ENCODE assay signal across 29 cellular contexts in the genomic region with DNA sequence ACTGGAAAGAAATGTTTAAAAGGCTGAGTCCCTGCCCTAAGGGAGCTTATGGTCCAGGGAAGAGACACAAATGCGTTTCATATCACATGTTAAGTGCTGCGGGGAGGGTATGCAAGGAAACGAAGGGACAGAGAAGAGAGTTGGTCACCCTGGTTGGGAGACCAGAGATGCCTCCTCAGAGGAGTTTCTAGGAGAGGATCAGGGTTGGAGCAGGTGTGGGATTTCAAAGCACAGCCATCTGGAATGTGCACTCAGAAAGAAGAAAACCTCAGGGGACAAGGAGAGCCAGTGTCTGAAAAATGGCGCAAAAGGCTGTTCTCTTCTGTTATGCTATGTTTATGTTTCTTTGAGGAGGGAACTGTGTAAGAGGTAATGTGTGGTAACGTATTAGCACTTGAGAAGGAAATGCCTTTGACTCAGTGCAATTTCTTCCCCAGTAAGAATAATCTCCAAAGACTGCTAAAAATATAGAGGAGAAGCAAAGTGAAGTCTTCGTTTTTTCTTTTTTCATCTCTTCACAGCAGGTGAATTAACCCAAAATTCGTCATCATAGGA. TPM values are rescaled to one million over a fixed set of nuclear protein-coding genes. Genes with fewer than 3 reads are reported as not detected.
DNase-seq lines count a peak whose midpoint lies in the region; ATAC-seq and TF ChIP-seq lines count a peak whose summit lies in the region.
"Had no signal": no experiment of that assay in that cellular context is flagged by ENCODE, and none has a peak within 500 bp of the region (broad histone marks: within the 10 kb centered on the region; RNA-seq: fewer than 3 reads in every experiment).

No MANE protein-coding gene starts in this region.

- H2AFZ ChIP-seq in SK-N-SH (ENCODE audit: low read depth) = no peak overlapping the region

- DNase-seq in SK-N-SH = no peak
- peak; percentile 66 for DNase-seq in NCI-H82 (lab: John Stamatoyannopoulos, UW)
- peak; percentile 48 for DNase-seq in fibroblast of mammary gland (ENCODE audit: low read depth)
- DNase-seq in ureter (ENCODE audit: low spot score) = no peak
- DNase-seq in AML-193 (lab: John Stamatoyannopoulos, UW) = no peak
- no peak for DNase-seq in NCI-H187 treated with DMSO at 0.1 percent for 48 hours (lab: John Stamatoyannopoulos, UW)
- DNase-seq in dorsolateral prefrontal cortex = no peak
- DNase-seq: activated CD4-positive, alpha-beta T cell treated with anti-CD3 and anti-CD28 coated beads, Interleukin-2, amount 50 U/mL, for 48 hours; activated naive CD4-positive, alpha-beta T cell; activated naive CD8-positive, alpha-beta T cell treated with anti-CD3 and anti-CD28 coated beads, Interleukin-2, amount 50 U/mL, for 24 hours; body of pancreas; CD4-positive, alpha-beta memory T cell; dermis blood vessel endothelial cell; DMS153; gastrocnemius medialis; H7; hippocampal formation; left colon; mammary epithelial cell; MM.1S; NCI-H2029; NCI-H345; NCI-H774; OCI-M1; stimulated activated CD4-positive, alpha-beta T cell treated with anti-CD3 and anti-CD28 coated beads, Interleukin-15, amount 100 ng/mL, for 24 hours; stimulated activated CD4-positive, alpha-beta T cell treated with anti-CD3 and anti-CD28 coated beads, Interleukin-4, amount 100 ng/mL, for 4 hours; substantia nigra had no signal

- H3K9me3 ChIP-seq in SK-N-SH = no peaks in the 10 kb centered on the region
- H3K9me3 ChIP-seq: body of pancreas, gastrocnemius medialis had no signal

- H3K27ac ChIP-seq in SK-N-SH (ENCODE audit: low read depth in 2 of 2, low read length in 1 of 2) (no peak overlapping the region), dorsolateral prefrontal cortex (no peak overlapping the region)
- H3K27ac ChIP-seq: body of pancreas, gastrocnemius medialis, RWPE1 had no signal

- H3F3A ChIP-seq in SK-N-SH (replicated peaks; ENCODE audit: insufficient read depth) = no peaks in the 10 kb centered on the region

- H3K79me2 ChIP-seq in SK-N-SH (ENCODE audit: insufficient read depth) = no peaks in the 10 kb centered on the region

- H4K20me1 ChIP-seq in SK-N-SH (ENCODE audit: insufficient read depth) = no peaks in the 10 kb centered on the region

- H3K4me3 ChIP-seq in SK-N-SH (ENCODE audit: low read depth in 2 of 2, low read length in 1 of 2) (no peak overlapping the region), fibroblast of mammary gland (ENCODE audit: control insufficient read depth, low read depth, low read length) (no peak overlapping the region), dorsolateral prefrontal cortex (no peak overlapping the region)
- H3K4me3 ChIP-seq: body of pancreas, gastrocnemius medialis had no signal

- TF ChIP-seq RAD21 in SK-N-SH (IDR thresholded peaks at IDR 0.05; ENCODE audit: low read length) = no peak

- TF ChIP-seq CTCF in SK-N-SH (IDR thresholded peaks at IDR 0.05) (no peak), fibroblast of mammary gland (conservative IDR thresholded peaks at IDR 0.05; ENCODE audit: control insufficient read depth, insufficient read depth, low read depth, low read length) (no peak), dorsolateral prefrontal cortex (IDR thresholded peaks at IDR 0.05 in 54 of 56, conservative IDR thresholded peaks at IDR 0.05 in 2 of 56; ENCODE audit: low read depth in 1 of 56, partially characterized antibody in 56 of 56) (no peak)

- CTCF ChIA-PET in SK-N-SH (lab: Yijun Ruan, JAX) = no interaction called here

- H3K9me2 ChIP-seq in SK-N-SH = no peaks in the 10 kb centered on the region

- H3K4me1 ChIP-seq in SK-N-SH (ENCODE audit: control insufficient read depth in 1 of 2, insufficient read depth in 2 of 2, low read depth in 1 of 2, low read length in 1 of 2) = no peaks in the 10 kb centered on the region; a peak in 1 of 4 replicates

- no peak for ATAC-seq in SK-N-SH treated with all-trans-retinoic acid at 6 μM for 48 hours
- ATAC-seq: activated naive CD8-positive, alpha-beta T cell treated with anti-CD3 and anti-CD28 coated beads, Interleukin-2, amount 50 U/mL, for 24 hours; body of pancreas; gastrocnemius medialis; left colon had no signal

- POLR2A ChIA-PET in SK-N-SH (lab: Yijun Ruan, JAX) = no interaction called here

- intact Hi-C loops in dorsolateral prefrontal cortex (cut with DNase I) = loop anchor here in 1 of 2 donors (5.0 kb wide), 1 partner anchor 46 kb away; no protein-coding TSS in a partner anchor

- no peaks in the 10 kb centered on the region for H3K36me3 ChIP-seq in SK-N-SH (replicated peaks in 1 of 2; ENCODE audit: control insufficient read depth in 1 of 2, insufficient read depth in 2 of 2, low read length in 1 of 2)
- H3K36me3 ChIP-seq: gastrocnemius medialis had no signal

- no peak overlapping the region for H3K9ac ChIP-seq in SK-N-SH

- no peak for TF ChIP-seq EP300 in SK-N-SH (IDR thresholded peaks at IDR 0.05; ENCODE audit: borderline replicate concordance in 1 of 2, low read depth in 1 of 2, low read length in 1 of 2)

- H3K27me3 ChIP-seq in SK-N-SH (ENCODE audit: insufficient read depth) (no peaks in the 10 kb centered on the region), dorsolateral prefrontal cortex (peaks cover 0 to 16% (median 0%) of the 10 kb centered on the region in 45 donors)
- H3K27me3 ChIP-seq: body of pancreas, gastrocnemius medialis had no signal

- H3K4me2 ChIP-seq in SK-N-SH = no peak overlapping the region

- WGBS in SK-N-SH (ENCODE audit: low lambda C conversion rate) = 30% methylated on average over 7 of the region's 7 CpGs

TF ChIP-seq in SK-N-SH treated with all-trans-retinoic acid at 6 μM for 48 hours, 23 proteins besides CTCF, POLR2A, EP300 and RAD21:
- 0 out of 2 replicates have a peak, but pooled peaks have one; percentile 26 for TF ChIP-seq ZFP30 (CRISPR knock-in tag; IDR thresholded peaks at IDR 0.05)
- TF ChIP-seq TOX (CRISPR knock-in tag; IDR thresholded peaks at IDR 0.05; ENCODE audit: borderline replicate concordance) = no peak
- TF ChIP-seq SNAI2 (CRISPR knock-in tag; IDR thresholded peaks at IDR 0.05) = no peak
- TF ChIP-seq, protein P1, sequence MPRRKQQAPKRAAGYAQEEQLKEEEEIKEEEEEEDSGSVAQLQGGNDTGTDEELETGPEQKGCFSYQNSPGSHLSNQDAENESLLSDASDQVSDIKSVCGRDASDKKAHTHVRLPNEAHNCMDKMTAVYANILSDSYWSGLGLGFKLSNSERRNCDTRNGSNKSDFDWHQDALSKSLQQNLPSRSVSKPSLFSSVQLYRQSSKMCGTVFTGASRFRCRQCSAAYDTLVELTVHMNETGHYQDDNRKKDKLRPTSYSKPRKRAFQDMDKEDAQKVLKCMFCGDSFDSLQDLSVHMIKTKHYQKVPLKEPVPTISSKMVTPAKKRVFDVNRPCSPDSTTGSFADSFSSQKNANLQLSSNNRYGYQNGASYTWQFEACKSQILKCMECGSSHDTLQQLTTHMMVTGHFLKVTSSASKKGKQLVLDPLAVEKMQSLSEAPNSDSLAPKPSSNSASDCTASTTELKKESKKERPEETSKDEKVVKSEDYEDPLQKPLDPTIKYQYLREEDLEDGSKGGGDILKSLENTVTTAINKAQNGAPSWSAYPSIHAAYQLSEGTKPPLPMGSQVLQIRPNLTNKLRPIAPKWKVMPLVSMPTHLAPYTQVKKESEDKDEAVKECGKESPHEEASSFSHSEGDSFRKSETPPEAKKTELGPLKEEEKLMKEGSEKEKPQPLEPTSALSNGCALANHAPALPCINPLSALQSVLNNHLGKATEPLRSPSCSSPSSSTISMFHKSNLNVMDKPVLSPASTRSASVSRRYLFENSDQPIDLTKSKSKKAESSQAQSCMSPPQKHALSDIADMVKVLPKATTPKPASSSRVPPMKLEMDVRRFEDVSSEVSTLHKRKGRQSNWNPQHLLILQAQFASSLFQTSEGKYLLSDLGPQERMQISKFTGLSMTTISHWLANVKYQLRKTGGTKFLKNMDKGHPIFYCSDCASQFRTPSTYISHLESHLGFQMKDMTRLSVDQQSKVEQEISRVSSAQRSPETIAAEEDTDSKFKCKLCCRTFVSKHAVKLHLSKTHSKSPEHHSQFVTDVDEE (CRISPR knock-in tag; IDR thresholded peaks at IDR 0.05) = no peak
- no peak for TF ChIP-seq ZC3H10 (CRISPR knock-in tag; IDR thresholded peaks at IDR 0.05)
TF ChIP-seq in SK-N-SH treated with all-trans-retinoic acid at 6 μM for 48 hours: peak in this region for 1.

TF ChIP-seq in SK-N-SH, 30 proteins besides CTCF, POLR2A, EP300 and RAD21:
- TF ChIP-seq, protein P2, sequence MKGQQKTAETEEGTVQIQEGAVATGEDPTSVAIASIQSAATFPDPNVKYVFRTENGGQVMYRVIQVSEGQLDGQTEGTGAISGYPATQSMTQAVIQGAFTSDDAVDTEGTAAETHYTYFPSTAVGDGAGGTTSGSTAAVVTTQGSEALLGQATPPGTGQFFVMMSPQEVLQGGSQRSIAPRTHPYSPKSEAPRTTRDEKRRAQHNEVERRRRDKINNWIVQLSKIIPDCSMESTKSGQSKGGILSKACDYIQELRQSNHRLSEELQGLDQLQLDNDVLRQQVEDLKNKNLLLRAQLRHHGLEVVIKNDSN (IDR thresholded peaks at IDR 0.05; ENCODE audit: borderline replicate concordance, low read depth) = no peak
- no peak for TF ChIP-seq FOXJ3 (CRISPR knock-in tag; IDR thresholded peaks at IDR 0.05)
- no peak for TF ChIP-seq FOSL2 (IDR thresholded peaks at IDR 0.05; ENCODE audit: borderline replicate concordance, low read depth)
- no peak for TF ChIP-seq RXRA (IDR thresholded peaks at IDR 0.05; ENCODE audit: borderline replicate concordance, low read depth)
- no peak for TF ChIP-seq TAF1 (IDR thresholded peaks at IDR 0.05; ENCODE audit: borderline replicate concordance, low read depth, low read length)
- no peak for TF ChIP-seq RFX5 (IDR thresholded peaks at IDR 0.05; ENCODE audit: low read length)

RNA-seq across cellular contexts. Expression of a gene that starts 46.9 kb away (rescaled TPM):
- 11.5 and 16.7 TPM in 2 replicates for polyA plus RNA-seq in SK-N-SH (2012; rRNA removed)
- polyA plus RNA-seq in SK-N-SH (2012; cell fraction: cytosol; rRNA removed) = 18.5 and 18.7 TPM in 2 replicates
- polyA plus RNA-seq in SK-N-SH (2012; cell fraction: nucleus; rRNA removed) = 4.7 and 14.5 TPM in 2 replicates
- total RNA-seq in ureter (81.2 TPM), dorsolateral prefrontal cortex (10 to 100 TPM; 27.5 to 68.4 (median 46.0) TPM)

Comparison
In these comparisons a context has a peak if more than half of its experiments do, and no peak if none do; other contexts are left out.
1. DNase-seq: peak in NCI-H82 (single experiment) and fibroblast of mammary gland (single experiment); none in SK-N-SH (single experiment), ureter (single experiment), AML-193 (0 of 2), NCI-H187 treated with DMSO at 0.1 percent for 48 hours (single experiment) and dorsolateral prefrontal cortex (0 of 10).